8 cellular contexts compared by ENCODE assay signal in genomic region chrX:48003758-48004457, GRCh38. TPM values are rescaled to one million over a fixed set of nuclear protein-coding genes. Genes with fewer than 3 reads are reported as not detected.
DNase-seq lines count a peak whose midpoint lies in the region; ATAC-seq and TF ChIP-seq lines count a peak whose summit lies in the region.

Gene ZNF182 (minus strand): TSS chrX:48003989. CDS start chrX:48002609, 1,380 bp downstream.

- peaks cover 15 to 36% (median 27%) of the 10 kb centered on the region in 11 experiments; a peak in 17 of 22 replicates for H3K9me3 ChIP-seq in BLaER1 treated with 17β-estradiol and CSF1 and Interleukin-3, amounts not matched to agents 10 nM and 100 nM (replicated peaks in 1 of 11)
- no peaks in the 10 kb centered on the region for H3K9me3 ChIP-seq in left lung

- H3K27me3 ChIP-seq in BLaER1 treated with 17β-estradiol and CSF1 and Interleukin-3, amounts not matched to agents 10 nM and 100 nM, result peaks cover 16 to 36% (median 25%) of the 10 kb centered on the region in 11 experiments
- H3K27me3 ChIP-seq in left lung, result no peaks in the 10 kb centered on the region

- H3K27ac ChIP-seq in BLaER1 treated with 17β-estradiol and CSF1 and Interleukin-3, amounts not matched to agents 10 nM and 100 nM, result peak within 1 kb of the TSS; percentile 73 to 92 (median 85)
- H3K27ac ChIP-seq in left lung, result peak within 1 kb of the TSS; percentile 47 to 79

- DNase-seq in NCI-H69 (lab: John Stamatoyannopoulos, UW), result peak; percentile 96
- DNase-seq in activated CD4-positive, alpha-beta T cell treated with anti-CD3 and anti-CD28 coated beads, Interleukin-2, amount 50 U/mL, for 1 hour, result peak; percentile 90
- DNase-seq in dedifferentiated amniotic fluid mesenchymal stem cell (ENCODE audit: extremely low spot score), result peak; percentile 69
- DNase-seq in left lung, result peak; percentile 93 to 95
- DNase-seq in stimulated activated CD4-positive, alpha-beta T cell treated with anti-CD3 and anti-CD28 coated beads, Interleukin-2, amount 100 ng/mL, for 24 hours, result peak; percentile 90 to 92

- ATAC-seq in GM19328 (IDR thresholded peaks at IDR 0.05; ENCODE audit: unreplicated experiment), result peak; percentile 66
- peak; percentile 93 for ATAC-seq in HG03460 (IDR thresholded peaks at IDR 0.05; ENCODE audit: unreplicated experiment)
- peak; percentile 96 for ATAC-seq in left lung

- H3K36me3 ChIP-seq in BLaER1 treated with 17β-estradiol and CSF1 and Interleukin-3, amounts not matched to agents 10 nM and 100 nM, result peaks cover under 1 to 31% (median 11%) of the 10 kb centered on the region in 11 experiments; a peak in 17 of 22 replicates
- no peaks in the 10 kb centered on the region for H3K36me3 ChIP-seq in left lung

- H4K20me1 ChIP-seq in BLaER1 treated with 17β-estradiol and CSF1 and Interleukin-3, amounts not matched to agents 10 nM and 100 nM, result no peaks in the 10 kb centered on the region

- peaks cover 0 to 11% (median 9%) of the 10 kb centered on the region in 10 experiments; a peak in 13 of 20 replicates for H3K4me1 ChIP-seq in BLaER1 treated with 17β-estradiol and CSF1 and Interleukin-3, amounts not matched to agents 10 nM and 100 nM
- peaks cover 0 to 9% of the 10 kb centered on the region in 2 donors for H3K4me1 ChIP-seq in left lung

- H3K4me2 ChIP-seq in BLaER1 treated with 17β-estradiol and CSF1 and Interleukin-3, amounts not matched to agents 10 nM and 100 nM, result peak within 1 kb of the TSS; percentile 37 to 84 (median 71)

- H3K4me3 ChIP-seq in BLaER1 treated with 17β-estradiol and CSF1 and Interleukin-3, amounts not matched to agents 10 nM and 100 nM, result peak within 1 kb of the TSS; percentile 66 to 82 (median 73)
- peak within 1 kb of the TSS; percentile 35 to 55 for H3K4me3 ChIP-seq in left lung

- intact Hi-C loops in left lung (cut with DNase I), result no loop called here

- H3K9ac ChIP-seq in BLaER1 treated with 17β-estradiol and CSF1 and Interleukin-3, amounts not matched to agents 10 nM and 100 nM, result peak within 1 kb of the TSS; percentile 83 to 91 (median 86)

- no peak for TF ChIP-seq CTCF in left lung (IDR thresholded peaks at IDR 0.05)

RNA-seq across cellular contexts. Expression of gene ZNF182, which starts in this region (rescaled TPM):
- 1 to 10 TPM; 5.1 to 5.9 TPM for total RNA-seq in left lung

Comparison
In these comparisons a context has a peak if more than half of its experiments do, and no peak if none do; other contexts are left out.
1. Peak in every context shown above with its lines: DNase-seq, ATAC-seq, H3K4me3 ChIP-seq and H3K27ac ChIP-seq.